2 cellular contexts compared by ENCODE assay signal in genomic region chr1:197841158-197841557, GRCh38.
TF ChIP-seq lines count a peak whose summit lies in the region.

No MANE protein-coding gene starts in this region.

TF ChIP-seq in SK-N-SH, 30 proteins besides CTCF, POLR2A, EP300 and RAD21 (continued from another document):
- TF ChIP-seq, protein P1, sequence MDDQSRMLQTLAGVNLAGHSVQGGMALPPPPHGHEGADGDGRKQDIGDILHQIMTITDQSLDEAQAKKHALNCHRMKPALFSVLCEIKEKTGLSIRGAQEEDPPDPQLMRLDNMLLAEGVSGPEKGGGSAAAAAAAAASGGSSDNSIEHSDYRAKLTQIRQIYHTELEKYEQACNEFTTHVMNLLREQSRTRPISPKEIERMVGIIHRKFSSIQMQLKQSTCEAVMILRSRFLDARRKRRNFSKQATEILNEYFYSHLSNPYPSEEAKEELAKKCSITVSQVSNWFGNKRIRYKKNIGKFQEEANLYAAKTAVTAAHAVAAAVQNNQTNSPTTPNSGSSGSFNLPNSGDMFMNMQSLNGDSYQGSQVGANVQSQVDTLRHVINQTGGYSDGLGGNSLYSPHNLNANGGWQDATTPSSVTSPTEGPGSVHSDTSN (IDR thresholded peaks at IDR 0.05), result no peak
- TF ChIP-seq MXI1 (IDR thresholded peaks at IDR 0.05; ENCODE audit: low read depth, low read length) (no peak), FOXM1 (IDR thresholded peaks at IDR 0.05; ENCODE audit: low read depth) (no peak), NRF1 (IDR thresholded peaks at IDR 0.05; ENCODE audit: low read depth, low read length) (no peak), GABPA (IDR thresholded peaks at IDR 0.05; ENCODE audit: low read depth) (no peak), SIN3A (IDR thresholded peaks at IDR 0.05; ENCODE audit: borderline replicate concordance, low read depth, low read length) (no peak), ELF1 (IDR thresholded peaks at IDR 0.05) (no peak), YY1 (IDR thresholded peaks at IDR 0.05; ENCODE audit: low read depth) (no peak), TEAD4 (IDR thresholded peaks at IDR 0.05; ENCODE audit: borderline replicate concordance, insufficient read depth) (no peak), REST (IDR thresholded peaks at IDR 0.05; ENCODE audit: low read depth, low read length) (no peak), RCOR1 (IDR thresholded peaks at IDR 0.05; ENCODE audit: low read length) (no peak), TAF1 (IDR thresholded peaks at IDR 0.05; ENCODE audit: borderline replicate concordance, low read depth, low read length) (no peak), RFX5 (IDR thresholded peaks at IDR 0.05; ENCODE audit: low read length) (no peak)
- TF ChIP-seq, protein P2, sequence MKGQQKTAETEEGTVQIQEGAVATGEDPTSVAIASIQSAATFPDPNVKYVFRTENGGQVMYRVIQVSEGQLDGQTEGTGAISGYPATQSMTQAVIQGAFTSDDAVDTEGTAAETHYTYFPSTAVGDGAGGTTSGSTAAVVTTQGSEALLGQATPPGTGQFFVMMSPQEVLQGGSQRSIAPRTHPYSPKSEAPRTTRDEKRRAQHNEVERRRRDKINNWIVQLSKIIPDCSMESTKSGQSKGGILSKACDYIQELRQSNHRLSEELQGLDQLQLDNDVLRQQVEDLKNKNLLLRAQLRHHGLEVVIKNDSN (IDR thresholded peaks at IDR 0.05; ENCODE audit: borderline replicate concordance, low read depth), result no peak
- TF ChIP-seq, protein P3, sequence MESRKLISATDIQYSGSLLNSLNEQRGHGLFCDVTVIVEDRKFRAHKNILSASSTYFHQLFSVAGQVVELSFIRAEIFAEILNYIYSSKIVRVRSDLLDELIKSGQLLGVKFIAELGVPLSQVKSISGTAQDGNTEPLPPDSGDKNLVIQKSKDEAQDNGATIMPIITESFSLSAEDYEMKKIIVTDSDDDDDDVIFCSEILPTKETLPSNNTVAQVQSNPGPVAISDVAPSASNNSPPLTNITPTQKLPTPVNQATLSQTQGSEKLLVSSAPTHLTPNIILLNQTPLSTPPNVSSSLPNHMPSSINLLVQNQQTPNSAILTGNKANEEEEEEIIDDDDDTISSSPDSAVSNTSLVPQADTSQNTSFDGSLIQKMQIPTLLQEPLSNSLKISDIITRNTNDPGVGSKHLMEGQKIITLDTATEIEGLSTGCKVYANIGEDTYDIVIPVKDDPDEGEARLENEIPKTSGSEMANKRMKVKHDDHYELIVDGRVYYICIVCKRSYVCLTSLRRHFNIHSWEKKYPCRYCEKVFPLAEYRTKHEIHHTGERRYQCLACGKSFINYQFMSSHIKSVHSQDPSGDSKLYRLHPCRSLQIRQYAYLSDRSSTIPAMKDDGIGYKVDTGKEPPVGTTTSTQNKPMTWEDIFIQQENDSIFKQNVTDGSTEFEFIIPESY (IDR thresholded peaks at IDR 0.05; ENCODE audit: borderline replicate concordance, low read depth), result no peak

TF ChIP-seq in SK-N-SH treated with all-trans-retinoic acid at 6 μM for 48 hours, 23 proteins besides CTCF, POLR2A, EP300 and RAD21 (continued from another document):
- TF ChIP-seq POU6F1 (CRISPR knock-in tag; IDR thresholded peaks at IDR 0.05; ENCODE audit: borderline replicate concordance, low read depth) (no peak), OSR1 (CRISPR knock-in tag; IDR thresholded peaks at IDR 0.05) (no peak), SNAI2 (CRISPR knock-in tag; IDR thresholded peaks at IDR 0.05) (no peak), ZFP3 (CRISPR knock-in tag; IDR thresholded peaks at IDR 0.05) (no peak), RARB (CRISPR knock-in tag; IDR thresholded peaks at IDR 0.05) (no peak), ZFP30 (CRISPR knock-in tag; IDR thresholded peaks at IDR 0.05) (no peak), ESRRG (CRISPR knock-in tag; IDR thresholded peaks at IDR 0.05) (no peak), PPARA (CRISPR knock-in tag; IDR thresholded peaks at IDR 0.05; ENCODE audit: borderline replicate concordance) (no peak), ISL1 (CRISPR knock-in tag; IDR thresholded peaks at IDR 0.05) (no peak), GLIS3 (CRISPR knock-in tag; IDR thresholded peaks at IDR 0.05) (no peak), TCF4 (CRISPR knock-in tag; IDR thresholded peaks at IDR 0.05; ENCODE audit: borderline replicate concordance) (no peak), CREB5 (CRISPR knock-in tag; IDR thresholded peaks at IDR 0.05; ENCODE audit: low read depth) (no peak), BACH2 (CRISPR knock-in tag; IDR thresholded peaks at IDR 0.05; ENCODE audit: borderline replicate concordance) (no peak), CSDC2 (CRISPR knock-in tag; IDR thresholded peaks at IDR 0.05) (no peak)
- TF ChIP-seq, protein P4, sequence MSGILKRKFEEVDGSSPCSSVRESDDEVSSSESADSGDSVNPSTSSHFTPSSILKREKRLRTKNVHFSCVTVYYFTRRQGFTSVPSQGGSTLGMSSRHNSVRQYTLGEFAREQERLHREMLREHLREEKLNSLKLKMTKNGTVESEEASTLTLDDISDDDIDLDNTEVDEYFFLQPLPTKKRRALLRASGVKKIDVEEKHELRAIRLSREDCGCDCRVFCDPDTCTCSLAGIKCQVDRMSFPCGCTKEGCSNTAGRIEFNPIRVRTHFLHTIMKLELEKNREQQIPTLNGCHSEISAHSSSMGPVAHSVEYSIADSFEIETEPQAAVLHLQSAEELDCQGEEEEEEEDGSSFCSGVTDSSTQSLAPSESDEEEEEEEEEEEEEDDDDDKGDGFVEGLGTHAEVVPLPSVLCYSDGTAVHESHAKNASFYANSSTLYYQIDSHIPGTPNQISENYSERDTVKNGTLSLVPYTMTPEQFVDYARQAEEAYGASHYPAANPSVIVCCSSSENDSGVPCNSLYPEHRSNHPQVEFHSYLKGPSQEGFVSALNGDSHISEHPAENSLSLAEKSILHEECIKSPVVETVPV (CRISPR knock-in tag; IDR thresholded peaks at IDR 0.05), result no peak
- TF ChIP-seq, protein P5, sequence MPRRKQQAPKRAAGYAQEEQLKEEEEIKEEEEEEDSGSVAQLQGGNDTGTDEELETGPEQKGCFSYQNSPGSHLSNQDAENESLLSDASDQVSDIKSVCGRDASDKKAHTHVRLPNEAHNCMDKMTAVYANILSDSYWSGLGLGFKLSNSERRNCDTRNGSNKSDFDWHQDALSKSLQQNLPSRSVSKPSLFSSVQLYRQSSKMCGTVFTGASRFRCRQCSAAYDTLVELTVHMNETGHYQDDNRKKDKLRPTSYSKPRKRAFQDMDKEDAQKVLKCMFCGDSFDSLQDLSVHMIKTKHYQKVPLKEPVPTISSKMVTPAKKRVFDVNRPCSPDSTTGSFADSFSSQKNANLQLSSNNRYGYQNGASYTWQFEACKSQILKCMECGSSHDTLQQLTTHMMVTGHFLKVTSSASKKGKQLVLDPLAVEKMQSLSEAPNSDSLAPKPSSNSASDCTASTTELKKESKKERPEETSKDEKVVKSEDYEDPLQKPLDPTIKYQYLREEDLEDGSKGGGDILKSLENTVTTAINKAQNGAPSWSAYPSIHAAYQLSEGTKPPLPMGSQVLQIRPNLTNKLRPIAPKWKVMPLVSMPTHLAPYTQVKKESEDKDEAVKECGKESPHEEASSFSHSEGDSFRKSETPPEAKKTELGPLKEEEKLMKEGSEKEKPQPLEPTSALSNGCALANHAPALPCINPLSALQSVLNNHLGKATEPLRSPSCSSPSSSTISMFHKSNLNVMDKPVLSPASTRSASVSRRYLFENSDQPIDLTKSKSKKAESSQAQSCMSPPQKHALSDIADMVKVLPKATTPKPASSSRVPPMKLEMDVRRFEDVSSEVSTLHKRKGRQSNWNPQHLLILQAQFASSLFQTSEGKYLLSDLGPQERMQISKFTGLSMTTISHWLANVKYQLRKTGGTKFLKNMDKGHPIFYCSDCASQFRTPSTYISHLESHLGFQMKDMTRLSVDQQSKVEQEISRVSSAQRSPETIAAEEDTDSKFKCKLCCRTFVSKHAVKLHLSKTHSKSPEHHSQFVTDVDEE (CRISPR knock-in tag; IDR thresholded peaks at IDR 0.05), result no peak
